ENCODE assay signal across 1 cellular context in genomic region chr3:9397331-9397910, GRCh38.
TF ChIP-seq lines count a peak whose summit lies in the region.

A gene with protein sequence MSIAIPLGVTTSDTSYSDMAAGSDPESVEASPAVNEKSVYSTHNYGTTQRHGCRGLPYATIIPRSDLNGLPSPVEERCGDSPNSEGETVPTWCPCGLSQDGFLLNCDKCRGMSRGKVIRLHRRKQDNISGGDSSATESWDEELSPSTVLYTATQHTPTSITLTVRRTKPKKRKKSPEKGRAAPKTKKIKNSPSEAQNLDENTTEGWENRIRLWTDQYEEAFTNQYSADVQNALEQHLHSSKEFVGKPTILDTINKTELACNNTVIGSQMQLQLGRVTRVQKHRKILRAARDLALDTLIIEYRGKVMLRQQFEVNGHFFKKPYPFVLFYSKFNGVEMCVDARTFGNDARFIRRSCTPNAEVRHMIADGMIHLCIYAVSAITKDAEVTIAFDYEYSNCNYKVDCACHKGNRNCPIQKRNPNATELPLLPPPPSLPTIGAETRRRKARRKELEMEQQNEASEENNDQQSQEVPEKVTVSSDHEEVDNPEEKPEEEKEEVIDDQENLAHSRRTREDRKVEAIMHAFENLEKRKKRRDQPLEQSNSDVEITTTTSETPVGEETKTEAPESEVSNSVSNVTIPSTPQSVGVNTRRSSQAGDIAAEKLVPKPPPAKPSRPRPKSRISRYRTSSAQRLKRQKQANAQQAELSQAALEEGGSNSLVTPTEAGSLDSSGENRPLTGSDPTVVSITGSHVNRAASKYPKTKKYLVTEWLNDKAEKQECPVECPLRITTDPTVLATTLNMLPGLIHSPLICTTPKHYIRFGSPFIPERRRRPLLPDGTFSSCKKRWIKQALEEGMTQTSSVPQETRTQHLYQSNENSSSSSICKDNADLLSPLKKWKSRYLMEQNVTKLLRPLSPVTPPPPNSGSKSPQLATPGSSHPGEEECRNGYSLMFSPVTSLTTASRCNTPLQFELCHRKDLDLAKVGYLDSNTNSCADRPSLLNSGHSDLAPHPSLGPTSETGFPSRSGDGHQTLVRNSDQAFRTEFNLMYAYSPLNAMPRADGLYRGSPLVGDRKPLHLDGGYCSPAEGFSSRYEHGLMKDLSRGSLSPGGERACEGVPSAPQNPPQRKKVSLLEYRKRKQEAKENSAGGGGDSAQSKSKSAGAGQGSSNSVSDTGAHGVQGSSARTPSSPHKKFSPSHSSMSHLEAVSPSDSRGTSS (N-terminal part only) (plus strand): TSS chr3:9397615. CDS start chr3:9428939, 31,324 bp downstream.

TF ChIP-seq in IMR-90, 13 proteins besides CTCF, POLR2A, EP300 and RAD21 (continued from another document):
- TF ChIP-seq, protein P1, sequence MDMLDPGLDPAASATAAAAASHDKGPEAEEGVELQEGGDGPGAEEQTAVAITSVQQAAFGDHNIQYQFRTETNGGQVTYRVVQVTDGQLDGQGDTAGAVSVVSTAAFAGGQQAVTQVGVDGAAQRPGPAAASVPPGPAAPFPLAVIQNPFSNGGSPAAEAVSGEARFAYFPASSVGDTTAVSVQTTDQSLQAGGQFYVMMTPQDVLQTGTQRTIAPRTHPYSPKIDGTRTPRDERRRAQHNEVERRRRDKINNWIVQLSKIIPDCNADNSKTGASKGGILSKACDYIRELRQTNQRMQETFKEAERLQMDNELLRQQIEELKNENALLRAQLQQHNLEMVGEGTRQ (IDR thresholded peaks at IDR 0.05; ENCODE audit: low read depth, low read length), result no peak
- TF ChIP-seq MXI1 (IDR thresholded peaks at IDR 0.05; ENCODE audit: borderline replicate concordance, low read depth, low read length), result no peak
- TF ChIP-seq SMC3 (IDR thresholded peaks at IDR 0.05; ENCODE audit: low read depth, low read length), result no peak
